Comparison of ENCODE assay signal across 10 cellular contexts in genomic region chr3:185807455-185808068, GRCh38. TPM values are rescaled to one million over a fixed set of nuclear protein-coding genes. Genes with fewer than 3 reads are reported as not detected.
DNase-seq lines count a peak whose midpoint lies in the region; ATAC-seq and TF ChIP-seq lines count a peak whose summit lies in the region.
"Had no signal": no experiment of that assay in that cellular context is flagged by ENCODE, and none has a peak within 500 bp of the region (broad histone marks: within the 10 kb centered on the region; RNA-seq: fewer than 3 reads in every experiment).

No MANE protein-coding gene starts in this region.

- CTCF ChIA-PET in WTC11 (lab: Charles Lee) = interaction anchor here (0.7 to 1.7 kb wide), 4 partner anchors 15 to 136 kb away, joined by 4 to 5 read pairs (median 4); no protein-coding TSS in a partner anchor

- peak; percentile 34 for DNase-seq in AG20443 (ENCODE audit: low spot score)
- DNase-seq in WTC11 (ENCODE audit: low spot score) = no peak
- DNase-seq in iPS-NIHi7 (ENCODE audit: extremely low spot score) = peak; percentile 21
- no peak for DNase-seq in foreskin melanocyte
- no peak for DNase-seq in GOT3 (lab: John Stamatoyannopoulos, UW)
- no peak for DNase-seq in midbrain (lab: John Stamatoyannopoulos, UW)
- DNase-seq: activated T-cell treated with anti-CD3 and anti-CD28 coated beads, Interleukin-2, amount 50 U/mL, for 4 hours; CD4-positive, alpha-beta memory T cell had no signal

- ATAC-seq in WTC11 = peak; percentile 42
- ATAC-seq in HG03196 (IDR thresholded peaks at IDR 0.05; ENCODE audit: unreplicated experiment) = no peak
- ATAC-seq: activated T-cell treated with anti-CD3 and anti-CD28 coated beads, Interleukin-2, amount 50 U/mL, for 4 hours had no signal

- H3K36me3 Mint-ChIP-seq in WTC11 = peaks cover 5% of the 10 kb centered on the region
- H3K36me3 Mint-ChIP-seq: CD4-positive, alpha-beta memory T cell had no signal

- peaks cover 7% of the 10 kb centered on the region for H3K9me3 Mint-ChIP-seq in WTC11
- H3K9me3 Mint-ChIP-seq: activated T-cell treated with anti-CD3 and anti-CD28 coated beads, Interleukin-2, amount 50 U/mL, for 4 hours; CD4-positive, alpha-beta memory T cell had no signal

- H3K27me3 Mint-ChIP-seq in WTC11 (ENCODE audit: low read depth) = no peaks in the 10 kb centered on the region; the same call in 1 of the 2 replicates

- TF ChIP-seq RAD21 in Ishikawa (IDR thresholded peaks at IDR 0.05; ENCODE audit: low read depth) = no peak

- H3K27ac Mint-ChIP-seq in WTC11 = peak overlapping the region; percentile 74; the same call in 1 of the 2 replicates
- H3K27ac Mint-ChIP-seq: CD4-positive, alpha-beta memory T cell had no signal

- no peak overlapping the region for H3K4me3 Mint-ChIP-seq in WTC11
- H3K4me3 Mint-ChIP-seq: activated T-cell treated with anti-CD3 and anti-CD28 coated beads, Interleukin-2, amount 50 U/mL, for 4 hours; CD4-positive, alpha-beta memory T cell had no signal

- H3K4me1 Mint-ChIP-seq in WTC11 = peaks cover 62% of the 10 kb centered on the region
- H3K4me1 Mint-ChIP-seq: CD4-positive, alpha-beta memory T cell had no signal

- TF ChIP-seq EP300 in Ishikawa (IDR thresholded peaks at IDR 0.05; ENCODE audit: borderline replicate concordance) = no peak; the same call in 1 of the 2 replicates

- no peak for TF ChIP-seq CTCF in WTC11 (IDR thresholded peaks at IDR 0.05)

- POLR2A ChIA-PET in WTC11 (lab: Charles Lee) = interaction anchor here (0.9 kb wide), 1 partner anchor 18 kb away, joined by 5 read pairs; no protein-coding TSS in a partner anchor

TF ChIP-seq in Ishikawa, 13 proteins besides CTCF, POLR2A, EP300 and RAD21:
- TF ChIP-seq MAX (IDR thresholded peaks at IDR 0.05) = no peak
- no peak for TF ChIP-seq FOXM1 (IDR thresholded peaks at IDR 0.05; ENCODE audit: borderline replicate concordance, low read depth)
- peak; percentile 19; the same call in 1 of the 2 replicates for TF ChIP-seq CREB1 (IDR thresholded peaks at IDR 0.05; ENCODE audit: low read depth)
- 0 out of 2 replicates have a peak, but pooled peaks have one; percentile 13 for TF ChIP-seq NFIC (IDR thresholded peaks at IDR 0.05)

TF ChIP-seq in WTC11, 78 proteins besides CTCF, POLR2A, EP300 and RAD21:
- TF ChIP-seq TEAD1 (CRISPR knock-in tag; IDR thresholded peaks at IDR 0.05) (peak; percentile 22; the same call in 1 of the 2 replicates), ZBTB21 (CRISPR knock-in tag; IDR thresholded peaks at IDR 0.05; ENCODE audit: borderline replicate concordance) (no peak), ZNF281 (CRISPR knock-in tag; IDR thresholded peaks at IDR 0.05) (no peak), ETV6 (CRISPR knock-in tag; IDR thresholded peaks at IDR 0.05) (peak; percentile 41; the same call in 1 of the 2 replicates), NR2C2 (CRISPR knock-in tag; IDR thresholded peaks at IDR 0.05) (no peak), ERG (CRISPR knock-in tag; IDR thresholded peaks at IDR 0.05) (no peak), PRRX2 (CRISPR knock-in tag; IDR thresholded peaks at IDR 0.05) (0 out of 2 replicates have a peak, but pooled peaks have one; percentile 36), SOX15 (CRISPR knock-in tag; IDR thresholded peaks at IDR 0.05) (no peak), JUN (CRISPR knock-in tag; IDR thresholded peaks at IDR 0.05) (no peak), NR3C1 (CRISPR knock-in tag; conservative IDR thresholded peaks at IDR 0.05; ENCODE audit: low read depth) (no peak), GTF2I (CRISPR knock-in tag; conservative IDR thresholded peaks at IDR 0.05) (0 out of 2 replicates have a peak, but pooled peaks have one; percentile 27), MAX (CRISPR knock-in tag; IDR thresholded peaks at IDR 0.05) (no peak)
- TF ChIP-seq, protein P1, sequence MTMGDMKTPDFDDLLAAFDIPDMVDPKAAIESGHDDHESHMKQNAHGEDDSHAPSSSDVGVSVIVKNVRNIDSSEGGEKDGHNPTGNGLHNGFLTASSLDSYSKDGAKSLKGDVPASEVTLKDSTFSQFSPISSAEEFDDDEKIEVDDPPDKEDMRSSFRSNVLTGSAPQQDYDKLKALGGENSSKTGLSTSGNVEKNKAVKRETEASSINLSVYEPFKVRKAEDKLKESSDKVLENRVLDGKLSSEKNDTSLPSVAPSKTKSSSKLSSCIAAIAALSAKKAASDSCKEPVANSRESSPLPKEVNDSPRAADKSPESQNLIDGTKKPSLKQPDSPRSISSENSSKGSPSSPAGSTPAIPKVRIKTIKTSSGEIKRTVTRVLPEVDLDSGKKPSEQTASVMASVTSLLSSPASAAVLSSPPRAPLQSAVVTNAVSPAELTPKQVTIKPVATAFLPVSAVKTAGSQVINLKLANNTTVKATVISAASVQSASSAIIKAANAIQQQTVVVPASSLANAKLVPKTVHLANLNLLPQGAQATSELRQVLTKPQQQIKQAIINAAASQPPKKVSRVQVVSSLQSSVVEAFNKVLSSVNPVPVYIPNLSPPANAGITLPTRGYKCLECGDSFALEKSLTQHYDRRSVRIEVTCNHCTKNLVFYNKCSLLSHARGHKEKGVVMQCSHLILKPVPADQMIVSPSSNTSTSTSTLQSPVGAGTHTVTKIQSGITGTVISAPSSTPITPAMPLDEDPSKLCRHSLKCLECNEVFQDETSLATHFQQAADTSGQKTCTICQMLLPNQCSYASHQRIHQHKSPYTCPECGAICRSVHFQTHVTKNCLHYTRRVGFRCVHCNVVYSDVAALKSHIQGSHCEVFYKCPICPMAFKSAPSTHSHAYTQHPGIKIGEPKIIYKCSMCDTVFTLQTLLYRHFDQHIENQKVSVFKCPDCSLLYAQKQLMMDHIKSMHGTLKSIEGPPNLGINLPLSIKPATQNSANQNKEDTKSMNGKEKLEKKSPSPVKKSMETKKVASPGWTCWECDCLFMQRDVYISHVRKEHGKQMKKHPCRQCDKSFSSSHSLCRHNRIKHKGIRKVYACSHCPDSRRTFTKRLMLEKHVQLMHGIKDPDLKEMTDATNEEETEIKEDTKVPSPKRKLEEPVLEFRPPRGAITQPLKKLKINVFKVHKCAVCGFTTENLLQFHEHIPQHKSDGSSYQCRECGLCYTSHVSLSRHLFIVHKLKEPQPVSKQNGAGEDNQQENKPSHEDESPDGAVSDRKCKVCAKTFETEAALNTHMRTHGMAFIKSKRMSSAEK (CRISPR knock-in tag; IDR thresholded peaks at IDR 0.05; ENCODE audit: borderline replicate concordance) = 0 out of 2 replicates have a peak, but pooled peaks have one; percentile 34

RNA-seq across cellular contexts. Expression of gene IGF2BP2, which starts 17.3 kb away (rescaled TPM):
- 133 to 157 TPM (median 150 TPM) in 3 replicates for total RNA-seq in WTC11 (2021)
- total RNA-seq: CD4-positive, alpha-beta memory T cell had no signal

Comparison
In these comparisons a context has a peak if more than half of its experiments do, and no peak if none do; other contexts are left out.
1. DNase-seq: peak in AG20443 (single experiment) and iPS-NIHi7 (single experiment); none in WTC11 (single experiment), foreskin melanocyte (single experiment), GOT3 (single experiment) and midbrain (single experiment).